In genomic region chr2:54497738-54498680, GRCh38 we compare ENCODE assay signal across 8 cellular contexts. TPM values are rescaled to one million over a fixed set of nuclear protein-coding genes. Genes with fewer than 3 reads are reported as not detected.
DNase-seq lines count a peak whose midpoint lies in the region; ATAC-seq and TF ChIP-seq lines count a peak whose summit lies in the region.

No MANE protein-coding gene starts in this region.

- H3K27ac ChIP-seq in OCI-LY3 (ENCODE audit: low read length) (no peak overlapping the region), neuronal stem cell (replicated peaks; ENCODE audit: low read length) (no peak overlapping the region)

- H2BK120ac ChIP-seq in neuronal stem cell (ENCODE audit: low read depth, low read length) = no peak overlapping the region

- H3K4me3 ChIP-seq in OCI-LY3 (ENCODE audit: low read length) (no peak overlapping the region), neuronal stem cell (ENCODE audit: low read length in 2 of 2) (no peak overlapping the region)

- no peak overlapping the region for H2BK5ac ChIP-seq in neuronal stem cell (ENCODE audit: low read length)

- no peak overlapping the region for H3K14ac ChIP-seq in neuronal stem cell (ENCODE audit: low read length)

- H3K27me3 ChIP-seq in OCI-LY3 (ENCODE audit: low read depth, low read length) (no peaks in the 10 kb centered on the region), neuronal stem cell (ENCODE audit: control insufficient read depth in 3 of 3, insufficient read depth in 3 of 3, low read depth in 1 of 3, low read length in 3 of 3) (no peaks in the 10 kb centered on the region)

- H4K91ac ChIP-seq in neuronal stem cell (ENCODE audit: low read depth, low read length, poor library complexity) = no peak overlapping the region

- no peaks in the 10 kb centered on the region for H4K20me1 ChIP-seq in OCI-LY3 (ENCODE audit: insufficient read depth, low read length)

- H2BK12ac ChIP-seq in neuronal stem cell (ENCODE audit: low read length) = no peak overlapping the region

- DNase-seq in fibroblast of the conjunctiva (ENCODE audit: low read depth) = peak; percentile 27
- DNase-seq in putamen (ENCODE audit: low spot score) = peak; percentile 38
- no peak for DNase-seq in D341Med (ENCODE audit: low spot score)
- DNase-seq in stimulated activated naive B cell treated with anti-CD40 and anti-IgM and Interleukin-4, amounts not matched to agents 10 μg/mL and 1 μg/mL and 100 μg/mL, for 72 hours = no peak
- no peak for DNase-seq in neuronal stem cell (ENCODE audit: low spot score)

- peak; percentile 42 for TF ChIP-seq CTCF in GM12873 (IDR thresholded peaks at IDR 0.05; ENCODE audit: insufficient read depth, low read depth, low read length, missing control alignments)
- TF ChIP-seq CTCF in OCI-LY3 (IDR thresholded peaks at IDR 0.05; ENCODE audit: low read depth, low read length) = peak; percentile 17; the same call in 1 of the 2 replicates

- no peak overlapping the region for H3K4ac ChIP-seq in neuronal stem cell (ENCODE audit: low read length)

- H3K9me3 ChIP-seq in OCI-LY3 (ENCODE audit: insufficient read depth, low read length) (no peaks in the 10 kb centered on the region), neuronal stem cell (replicated peaks in 1 of 2; ENCODE audit: control insufficient read depth in 2 of 2, insufficient read depth in 1 of 2, low read depth in 1 of 2, low read length in 2 of 2) (no peaks in the 10 kb centered on the region)

- no peaks in the 10 kb centered on the region for H3K36me3 Mint-ChIP-seq in stimulated activated naive B cell treated with anti-CD40 and anti-IgM and Interleukin-4, amounts not matched to agents 10 μg/mL and 1 μg/mL and 100 μg/mL, for 72 hours

- H3K18ac ChIP-seq in neuronal stem cell (ENCODE audit: low read length) = no peak overlapping the region

- H2BK15ac ChIP-seq in neuronal stem cell (ENCODE audit: low read length) = no peak overlapping the region

- no peak overlapping the region for H3K27ac Mint-ChIP-seq in stimulated activated naive B cell treated with anti-CD40 and anti-IgM and Interleukin-4, amounts not matched to agents 10 μg/mL and 1 μg/mL and 100 μg/mL, for 72 hours

- ATAC-seq in stimulated activated naive B cell treated with anti-CD40 and anti-IgM and Interleukin-4, amounts not matched to agents 10 μg/mL and 1 μg/mL and 100 μg/mL, for 72 hours (replicated peaks) = no peak
- ATAC-seq in GM19463 (IDR thresholded peaks at IDR 0.05; ENCODE audit: unreplicated experiment) = no peak

- H3K4me1 Mint-ChIP-seq in stimulated activated naive B cell treated with anti-CD40 and anti-IgM and Interleukin-4, amounts not matched to agents 10 μg/mL and 1 μg/mL and 100 μg/mL, for 72 hours = no peaks in the 10 kb centered on the region

- H3K4me1 ChIP-seq in OCI-LY3 (ENCODE audit: low read length) = no peaks in the 10 kb centered on the region
- H3K4me1 ChIP-seq in neuronal stem cell (ENCODE audit: control insufficient read depth in 2 of 2, insufficient read depth in 1 of 2, low read depth in 1 of 2, low read length in 2 of 2) = no peaks in the 10 kb centered on the region

- H3K23ac ChIP-seq in neuronal stem cell (ENCODE audit: low read depth, low read length, poor library complexity) = no peak overlapping the region

- no peak overlapping the region for H2AFZ ChIP-seq in OCI-LY3 (ENCODE audit: low read depth, low read length)
- no peak overlapping the region for H2AFZ ChIP-seq in neuronal stem cell (ENCODE audit: low read length)

- H3K36me3 ChIP-seq in OCI-LY3 (replicated peaks; ENCODE audit: low read depth, low read length) = no peaks in the 10 kb centered on the region
- H3K36me3 ChIP-seq in neuronal stem cell (replicated peaks in 1 of 2; ENCODE audit: control insufficient read depth in 2 of 2, insufficient read depth in 2 of 2, low read length in 2 of 2) = no peaks in the 10 kb centered on the region

- no peak overlapping the region for H3K4me3 Mint-ChIP-seq in stimulated activated naive B cell treated with anti-CD40 and anti-IgM and Interleukin-4, amounts not matched to agents 10 μg/mL and 1 μg/mL and 100 μg/mL, for 72 hours

- H3K9me3 Mint-ChIP-seq in stimulated activated naive B cell treated with anti-CD40 and anti-IgM and Interleukin-4, amounts not matched to agents 10 μg/mL and 1 μg/mL and 100 μg/mL, for 72 hours = no peaks in the 10 kb centered on the region

- no peaks in the 10 kb centered on the region for H3K27me3 Mint-ChIP-seq in stimulated activated naive B cell treated with anti-CD40 and anti-IgM and Interleukin-4, amounts not matched to agents 10 μg/mL and 1 μg/mL and 100 μg/mL, for 72 hours

- no peaks in the 10 kb centered on the region for H3K79me2 ChIP-seq in OCI-LY3 (ENCODE audit: low read length)

- H3K4me2 ChIP-seq in OCI-LY3 (ENCODE audit: low read length) (no peak overlapping the region), neuronal stem cell (ENCODE audit: insufficient read depth, low read length, poor library complexity, severe bottlenecking) (no peak overlapping the region)

- H3K79me1 ChIP-seq in neuronal stem cell (ENCODE audit: low read depth, low read length) = no peaks in the 10 kb centered on the region

- H2AK5ac ChIP-seq in neuronal stem cell (ENCODE audit: low read depth, low read length) = no peak overlapping the region

- WGBS in neuronal stem cell (ENCODE audit: extremely low coverage in 2 of 2, insufficient read length in 2 of 2, insufficient replicate concordance in 1 of 2), 2 donors = no CpG with 5 or more reads among the region's 8 CpGs

- H3K9ac ChIP-seq in OCI-LY3 (ENCODE audit: low read length) (no peak overlapping the region), neuronal stem cell (ENCODE audit: low read depth, low read length, poor library complexity) (no peak overlapping the region)

- H4K8ac ChIP-seq in neuronal stem cell (ENCODE audit: low read depth, low read length) = no peak overlapping the region

RNA-seq across cellular contexts. Expression of gene SPTBN1, which starts 41.9 kb away (rescaled TPM):
- 27.6 TPM for polyA plus RNA-seq in neuronal stem cell (2013, experiment 1 of 2)
- polyA plus RNA-seq in neuronal stem cell (2013, experiment 2 of 2) = 28.3 TPM

Comparison
In these comparisons a context has a peak if more than half of its experiments do, and no peak if none do; other contexts are left out.
1. DNase-seq: peak in fibroblast of the conjunctiva (single experiment) and putamen (single experiment); none in D341Med (single experiment), stimulated activated naive B cell treated with anti-CD40 and anti-IgM and Interleukin-4, amounts not matched to agents 10 μg/mL and 1 μg/mL and 100 μg/mL, for 72 hours (single experiment) and neuronal stem cell (single experiment).